Comparison of ENCODE assay signal across 20 cellular contexts in the genomic region with DNA sequence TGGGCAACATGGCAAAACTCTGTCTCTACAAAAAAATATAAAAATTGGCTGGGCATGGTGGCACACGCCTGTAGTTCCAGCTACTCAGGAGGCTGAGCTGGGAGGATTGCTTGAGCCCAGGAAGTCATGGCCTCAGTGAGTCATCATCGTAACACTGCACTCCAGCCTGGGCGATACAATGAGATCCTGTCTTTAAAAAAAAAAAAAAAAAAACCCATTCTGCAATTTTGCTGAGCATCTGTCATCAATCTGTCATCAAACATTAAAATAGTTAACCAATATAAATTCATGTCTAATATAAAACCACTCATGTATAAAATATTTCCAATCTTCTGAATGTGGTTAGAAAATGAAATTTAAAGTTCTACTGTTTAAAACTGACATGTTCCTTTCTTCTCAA.
DNase-seq lines count a peak whose midpoint lies in the region; ATAC-seq and TF ChIP-seq lines count a peak whose summit lies in the region.
"Had no signal": no experiment of that assay in that cellular context is flagged by ENCODE, and none has a peak within 500 bp of the region (broad histone marks: within the 10 kb centered on the region; RNA-seq: fewer than 3 reads in every experiment).

No MANE protein-coding gene starts in this region.

- H3K27me3 ChIP-seq in RWPE2 (ENCODE audit: insufficient read depth, poor library complexity, severe bottlenecking) = no peaks in the 10 kb centered on the region
- H3K27me3 ChIP-seq: neutrophil, Peyer's patch, vagina had no signal

- CTCF ChIA-PET in HEK293T (lab: Yijun Ruan, JAX) = no interaction called here

- ATAC-seq in RWPE2 (ENCODE audit: low read depth) (peak; percentile 61; the same call in 2 of the 3 replicates), GM19023 (IDR thresholded peaks at IDR 0.05; ENCODE audit: unreplicated experiment) (no peak), HG03565 (IDR thresholded peaks at IDR 0.05; ENCODE audit: unreplicated experiment) (no peak), GM19397 (IDR thresholded peaks at IDR 0.05; ENCODE audit: unreplicated experiment) (no peak), HG02938 (IDR thresholded peaks at IDR 0.05; ENCODE audit: unreplicated experiment) (no peak)
- ATAC-seq: left lobe of liver had no signal

- POLR2A ChIA-PET in HEK293T (lab: Yijun Ruan, JAX) = no interaction called here

- DNase-seq in HEK293T (ENCODE audit: extremely low spot score) (no peak), RWPE2 (ENCODE audit: low spot score) (no peak), fibroblast of pulmonary artery (ENCODE audit: low read depth) (peak; percentile 27)
- DNase-seq: activated CD4-positive, alpha-beta T cell treated with anti-CD3 and anti-CD28 coated beads for 4 hours; CD8-positive, alpha-beta memory T cell; DMS79 treated with DMSO at 0.1 percent for 48 hours; glutamatergic neuron; NCI-H82; Peyer's patch; spleen; stimulated activated CD8-positive, alpha-beta memory T cell treated with anti-CD3 and anti-CD28 coated beads, Interleukin-4, amount 100 ng/mL, for 48 hours; SW 1271 had no signal

- H3K4me1 ChIP-seq in RWPE2 (ENCODE audit: insufficient read depth, poor library complexity, severe bottlenecking) = peaks cover 46% of the 10 kb centered on the region
- H3K4me1 ChIP-seq: Peyer's patch, spleen had no signal

- H3K27ac ChIP-seq in C4-2B (peak overlapping the region; percentile 66), RWPE2 (ENCODE audit: poor library complexity, severe bottlenecking) (peak overlapping the region; percentile 87)
- H3K27ac ChIP-seq: neutrophil, Peyer's patch, spleen, vagina had no signal

- H3K9me3 ChIP-seq in RWPE2 (ENCODE audit: severe bottlenecking) = no peaks in the 10 kb centered on the region
- H3K9me3 ChIP-seq: neutrophil, Peyer's patch, spleen, vagina had no signal

- H3K36me3 ChIP-seq in RWPE2 (ENCODE audit: low read depth) = peaks cover 4% of the 10 kb centered on the region; the same call in 1 of the 2 replicates
- H3K36me3 ChIP-seq: neutrophil, Peyer's patch, spleen, vagina had no signal

- TF ChIP-seq CTCF in C4-2B (conservative IDR thresholded peaks at IDR 0.05) (no peak), RWPE2 (IDR thresholded peaks at IDR 0.05; ENCODE audit: poor library complexity, severe bottlenecking) (no peak), fibroblast of pulmonary artery (IDR thresholded peaks at IDR 0.05; ENCODE audit: low read length, missing control alignments) (no peak)

- no peak overlapping the region for H3K4me3 ChIP-seq in RWPE2 (ENCODE audit: severe bottlenecking)
- H3K4me3 ChIP-seq in fibroblast of pulmonary artery (replicated peaks; ENCODE audit: low read depth, low read length) = no peak overlapping the region
- H3K4me3 ChIP-seq: Peyer's patch, spleen, vagina had no signal

TF ChIP-seq in HEK293T, 16 proteins besides CTCF, POLR2A, EP300 and RAD21:
- no peak for TF ChIP-seq NFRKB (IDR thresholded peaks at IDR 0.05)
- TF ChIP-seq ZNF384 (IDR thresholded peaks at IDR 0.05) = peak; percentile 81
- TF ChIP-seq L3MBTL2 (conservative IDR thresholded peaks at IDR 0.05) = no peak
- TF ChIP-seq FOXM1 (IDR thresholded peaks at IDR 0.05; ENCODE audit: borderline replicate concordance) = no peak
- no peak for TF ChIP-seq FOXK2 (IDR thresholded peaks at IDR 0.05)
